In genomic region chr22:40156001-40156516, GRCh38 we compare ENCODE assay signal across 8 cellular contexts. TPM values are rescaled to one million over a fixed set of nuclear protein-coding genes. Genes with fewer than 3 reads are reported as not detected.
DNase-seq lines count a peak whose midpoint lies in the region; ATAC-seq, FAIRE-seq and TF ChIP-seq lines count a peak whose summit lies in the region.

No MANE protein-coding gene starts in this region.

- H3K9me3 ChIP-seq in Karpas-422 (ENCODE audit: low read length) (no peaks in the 10 kb centered on the region), SJCRH30 (replicated peaks) (no peaks in the 10 kb centered on the region), small intestine (ENCODE audit: control insufficient read depth, low read depth) (no peaks in the 10 kb centered on the region)

- H2AFZ ChIP-seq in Karpas-422 (ENCODE audit: low read length) = no peak overlapping the region

- H3K4me3 ChIP-seq in Karpas-422 (ENCODE audit: low read length) (no peak overlapping the region), SJCRH30 (no peak overlapping the region), fibroblast of pulmonary artery (replicated peaks; ENCODE audit: low read depth, low read length) (no peak overlapping the region), small intestine (ENCODE audit: low read depth in 1 of 2, low read length in 2 of 2) (no peak overlapping the region)

- no peak for FAIRE-seq in small intestine (lab: Jason Lieb, UNC)

- peaks cover 3% of the 10 kb centered on the region; the same call in 1 of the 2 replicates for H3K79me2 ChIP-seq in Karpas-422 (ENCODE audit: low read length)

- H3K9me2 ChIP-seq in Karpas-422 (replicated peaks; ENCODE audit: insufficient read depth, low read length) = no peaks in the 10 kb centered on the region

- TF ChIP-seq CTCF in fibroblast of pulmonary artery (IDR thresholded peaks at IDR 0.05; ENCODE audit: low read length, missing control alignments) = peak; percentile 27

- in situ Hi-C loops in Caki2 (cut with HindIII; ENCODE audit: low pct_unique_long_range_greater_than_20kb, low sequenced_read_pairs) = no loop called here

- H3K27me3 ChIP-seq in Karpas-422 (ENCODE audit: low read length) (no peaks in the 10 kb centered on the region), SJCRH30 (no peaks in the 10 kb centered on the region), small intestine (ENCODE audit: control insufficient read depth in 2 of 2, insufficient read depth in 2 of 2, low read length in 2 of 2) (no peaks in the 10 kb centered on the region)

- H3K4me1 ChIP-seq in Karpas-422 (ENCODE audit: low read length) = no peaks in the 10 kb centered on the region
- peaks cover 4% of the 10 kb centered on the region; the same call in 1 of the 2 replicates for H3K4me1 ChIP-seq in SJCRH30
- H3K4me1 ChIP-seq in small intestine (ENCODE audit: control insufficient read depth in 2 of 2, insufficient read depth in 1 of 2, low read depth in 1 of 2, low read length in 1 of 2) = no peaks in the 10 kb centered on the region

- H4K20me1 ChIP-seq in Karpas-422 (ENCODE audit: insufficient read depth, low read depth, low read length) = no peaks in the 10 kb centered on the region

- ATAC-seq in HG02884 (IDR thresholded peaks at IDR 0.05; ENCODE audit: unreplicated experiment) = no peak
- no peak for ATAC-seq in HG03460 (IDR thresholded peaks at IDR 0.05; ENCODE audit: unreplicated experiment)
- no peak for ATAC-seq in HG03354 (IDR thresholded peaks at IDR 0.05; ENCODE audit: poor library complexity, severe bottlenecking, unreplicated experiment)

- H3K36me3 ChIP-seq in Karpas-422 (ENCODE audit: insufficient read depth, low read length) (no peaks in the 10 kb centered on the region), SJCRH30 (no peaks in the 10 kb centered on the region), small intestine (ENCODE audit: control insufficient read depth in 2 of 2, insufficient read depth in 2 of 2, low read length in 2 of 2) (no peaks in the 10 kb centered on the region)

- 15 to 42% (median 26%) methylated on average over 7 of the region's 7 CpGs for WGBS in small intestine, 3 donors

- H3K4me2 ChIP-seq in Karpas-422 (ENCODE audit: low read depth, low read length, poor library complexity, severe bottlenecking) = no peak overlapping the region

- H3K27ac ChIP-seq in Karpas-422 (ENCODE audit: low read length) (no peak overlapping the region), SJCRH30 (no peak overlapping the region), small intestine (ENCODE audit: low read depth in 1 of 2, low read length in 1 of 2) (peak overlapping the region; percentile 41 to 64)

- no peak overlapping the region for H3K9ac ChIP-seq in Karpas-422 (ENCODE audit: low read length)

- peak; percentile 69 for DNase-seq in Caki2 (ENCODE audit: low read depth)
- DNase-seq in Karpas-422 = peak; percentile 45
- DNase-seq in SJCRH30 = peak; percentile 15 to 66
- peak; percentile 57 for DNase-seq in fibroblast of pulmonary artery (ENCODE audit: low read depth)
- peak; percentile 85 for DNase-seq in small intestine

RNA-seq across cellular contexts. Expression of gene TNRC6B, which starts 21.7 kb away (rescaled TPM):
- total RNA-seq in Caki2 (2014; rRNA removed; shearing (Covaris generic); ENCODE audit: low replicate concordance) = 5.1 and 7.7 TPM in 2 replicates
- total RNA-seq in Karpas-422 (2014; rRNA removed; shearing (Covaris generic); ENCODE audit: low replicate concordance) = 32.0 and 41.1 TPM in 2 replicates
- total RNA-seq in SJCRH30 (2014; rRNA removed; shearing (Covaris generic)) = 16.4 and 19.7 TPM in 2 replicates
- polyA plus RNA-seq in small intestine = 1 to 10 TPM; 2.2 to 9.6 (median 3.5) TPM

Comparison
In these comparisons a context has a peak if more than half of its experiments do, and no peak if none do; other contexts are left out.
1. H3K27ac ChIP-seq: peak in small intestine (2 of 2); none in Karpas-422 (single experiment) and SJCRH30 (single experiment).
2. Peak in every context shown above with its lines, with median percentiles within 50 percentile points of each other: DNase-seq.